Comparison of ENCODE assay signal across 32 cellular contexts in genomic region chr12:51873251-51873994, GRCh38. TPM values are rescaled to one million over a fixed set of nuclear protein-coding genes. Genes with fewer than 3 reads are reported as not detected.
"Had no signal": no experiment of that assay in that cellular context is flagged by ENCODE, and none has a peak within 500 bp of the region (broad histone marks: within the 10 kb centered on the region; RNA-seq: fewer than 3 reads in every experiment).

No MANE protein-coding gene starts in this region.

- FAIRE-seq: endometrium, urothelium cell line had no signal

- H3K4me3 ChIP-seq: esophagus squamous epithelium, hepatocyte, right lobe of liver, testis, transverse colon had no signal

- H3K36me3 ChIP-seq: esophagus squamous epithelium, right lobe of liver, transverse colon had no signal

- H3K4me3 Mint-ChIP-seq: activated CD4-positive, alpha-beta memory T cell treated with anti-CD3 and anti-CD28 coated beads, Interleukin-2, amount 10 ng/mL, durations not matched to agents 7 days and 5 days; activated CD4-positive, alpha-beta T cell treated with anti-CD3 and anti-CD28 coated beads, Interleukin-2, amount 10 ng/mL, durations not matched to agents 7 days and 5 days; activated naive CD4-positive, alpha-beta T cell treated with anti-CD3 and anti-CD28 coated beads, Interleukin-2, amount 10 ng/mL, durations not matched to agents 7 days and 5 days; activated naive CD8-positive, alpha-beta T cell treated with anti-CD3 and anti-CD28 coated beads, Interleukin-2, amount 10 ng/mL, durations not matched to agents 7 days and 5 days; activated T-cell treated with anti-CD3 and anti-CD28 coated beads, Interleukin-2, amount 50 U/mL, for 24 hours; naive thymus-derived CD8-positive, alpha-beta T cell; neural crest cell; T-helper 1 cell treated with Interleukin-12 subunit alpha and Interleukin-12 subunit beta and Interleukin-4 antibody, amounts not matched to agents 30 μg/mL and 1 μg/mL, for 36 hours had no signal

- H3K27ac Mint-ChIP-seq: activated CD4-positive, alpha-beta memory T cell treated with anti-CD3 and anti-CD28 coated beads, Interleukin-2, amount 10 ng/mL, durations not matched to agents 7 days and 5 days; activated CD4-positive, alpha-beta T cell treated with anti-CD3 and anti-CD28 coated beads, Interleukin-2, amount 10 ng/mL, durations not matched to agents 7 days and 5 days; activated naive CD4-positive, alpha-beta T cell treated with anti-CD3 and anti-CD28 coated beads, Interleukin-2, amount 10 ng/mL, durations not matched to agents 7 days and 5 days; activated naive CD8-positive, alpha-beta T cell treated with anti-CD3 and anti-CD28 coated beads, Interleukin-2, amount 10 ng/mL, durations not matched to agents 7 days and 5 days; activated T-cell treated with anti-CD3 and anti-CD28 coated beads, Interleukin-2, amount 50 U/mL, for 24 hours; progenitor cell of endocrine pancreas; T-helper 1 cell treated with Interleukin-12 subunit alpha and Interleukin-12 subunit beta and Interleukin-4 antibody, amounts not matched to agents 30 μg/mL and 1 μg/mL, for 36 hours had no signal

- H3K79me2 ChIP-seq: hepatocyte had no signal

- H3K36me3 Mint-ChIP-seq: activated naive CD4-positive, alpha-beta T cell treated with anti-CD3 and anti-CD28 coated beads, Interleukin-2, amount 10 ng/mL, durations not matched to agents 7 days and 5 days; activated naive CD8-positive, alpha-beta T cell treated with anti-CD3 and anti-CD28 coated beads, Interleukin-2, amount 10 ng/mL, durations not matched to agents 7 days and 5 days; naive thymus-derived CD8-positive, alpha-beta T cell had no signal

- H3K27me3 ChIP-seq: right lobe of liver, testis had no signal

- H3K9me3 Mint-ChIP-seq: activated CD4-positive, alpha-beta memory T cell treated with anti-CD3 and anti-CD28 coated beads, Interleukin-2, amount 10 ng/mL, durations not matched to agents 7 days and 5 days; activated CD4-positive, alpha-beta T cell treated with anti-CD3 and anti-CD28 coated beads, Interleukin-2, amount 10 ng/mL, durations not matched to agents 7 days and 5 days; activated naive CD4-positive, alpha-beta T cell treated with anti-CD3 and anti-CD28 coated beads, Interleukin-2, amount 10 ng/mL, durations not matched to agents 7 days and 5 days; activated naive CD8-positive, alpha-beta T cell treated with anti-CD3 and anti-CD28 coated beads, Interleukin-2, amount 10 ng/mL, durations not matched to agents 7 days and 5 days; activated T-cell treated with anti-CD3 and anti-CD28 coated beads, Interleukin-2, amount 50 U/mL, for 24 hours; naive thymus-derived CD8-positive, alpha-beta T cell; neural crest cell; T-helper 1 cell treated with Interleukin-12 subunit alpha and Interleukin-12 subunit beta and Interleukin-4 antibody, amounts not matched to agents 30 μg/mL and 1 μg/mL, for 36 hours had no signal

- H3K4me2 ChIP-seq: hepatocyte had no signal

- H3K9me3 ChIP-seq: esophagus squamous epithelium, right lobe of liver, testis, transverse colon had no signal

- ATAC-seq: naive thymus-derived CD8-positive, alpha-beta T cell; right lobe of liver; stimulated activated naive CD8-positive, alpha-beta T cell treated with anti-CD3 and anti-CD28 coated beads, Interleukin-15, Interleukin-2, amounts not matched to agents 100 U/mL and 50 U/mL, for 24 hours had no signal

- DNase-seq: activated CD4-positive, alpha-beta memory T cell treated with anti-CD3 and anti-CD28 coated beads, Interleukin-2, amount 10 ng/mL, durations not matched to agents 7 days and 5 days; activated CD4-positive, alpha-beta T cell treated with anti-CD3 and anti-CD28 coated beads, Interleukin-2, amount 10 ng/mL, durations not matched to agents 7 days and 5 days; activated CD4-positive, CD25-positive, alpha-beta regulatory T cell treated with anti-CD3 and anti-CD28 coated beads, Interleukin-2, amount 50 U/mL, for 72 hours; activated CD8-positive, alpha-beta memory T cell treated with anti-CD3 and anti-CD28 coated beads, Interleukin-2, amount 50 U/mL, for 48 hours; activated gamma-delta T cell; activated naive CD4-positive, alpha-beta T cell treated with anti-CD3 and anti-CD28 coated beads, Interleukin-2, amount 10 ng/mL, durations not matched to agents 7 days and 5 days; activated naive CD8-positive, alpha-beta T cell treated with anti-CD3 and anti-CD28 coated beads, Interleukin-2, amount 10 ng/mL, durations not matched to agents 7 days and 5 days; activated T-cell treated with anti-CD3 and anti-CD28 coated beads, Interleukin-2, amount 50 U/mL, for 24 hours; amniotic stem cell; caudate nucleus; effector CD8-positive, alpha-beta T cell; esophagus squamous epithelium; foreskin melanocyte; naive thymus-derived CD8-positive, alpha-beta T cell; stimulated activated CD4-positive, alpha-beta T cell treated with anti-CD3 and anti-CD28 coated beads, Interleukin-2, amount 100 ng/mL, for 48 hours; stimulated activated naive CD8-positive, alpha-beta T cell treated with anti-CD3 and anti-CD28 coated beads, Interleukin-15, Interleukin-2, amounts not matched to agents 100 U/mL and 50 U/mL, for 24 hours; T-helper 9 cell; testis; transverse colon had no signal

- H3K27ac ChIP-seq: epithelial cell of prostate, esophagus squamous epithelium, hepatocyte, right lobe of liver, testis, transverse colon had no signal

- H2AFZ ChIP-seq: hepatocyte had no signal

- H3K4me1 Mint-ChIP-seq: activated CD4-positive, alpha-beta memory T cell treated with anti-CD3 and anti-CD28 coated beads, Interleukin-2, amount 10 ng/mL, durations not matched to agents 7 days and 5 days had no signal

RNA-seq across cellular contexts. Expression of gene ANKRD33, which starts 14.5 kb away (rescaled TPM):
- total RNA-seq: activated CD4-positive, alpha-beta memory T cell treated with anti-CD3 and anti-CD28 coated beads, Interleukin-2, amount 10 ng/mL, durations not matched to agents 7 days and 5 days; activated CD4-positive, alpha-beta T cell treated with anti-CD3 and anti-CD28 coated beads, Interleukin-2, amount 10 ng/mL, durations not matched to agents 7 days and 5 days; activated naive CD8-positive, alpha-beta T cell treated with anti-CD3 and anti-CD28 coated beads, Interleukin-2, amount 10 ng/mL, durations not matched to agents 7 days and 5 days; hepatocyte; kidney epithelial cell; lower leg skin; naive thymus-derived CD8-positive, alpha-beta T cell; neural crest cell; omental fat pad; renal cortical epithelial cell; skeletal muscle tissue; transverse colon had no signal
- polyA plus RNA-seq: naive thymus-derived CD8-positive, alpha-beta T cell had no signal

RNA-seq across cellular contexts. Expression of gene FIGNL2, which starts 24.9 kb away (rescaled TPM):
- total RNA-seq: transverse colon had no signal

RNA-seq across cellular contexts. Expression of gene ACVRL1, which starts 33.9 kb away (rescaled TPM):
- total RNA-seq: activated CD4-positive, alpha-beta memory T cell treated with anti-CD3 and anti-CD28 coated beads, Interleukin-2, amount 10 ng/mL, durations not matched to agents 7 days and 5 days; activated CD4-positive, alpha-beta T cell treated with anti-CD3 and anti-CD28 coated beads, Interleukin-2, amount 10 ng/mL, durations not matched to agents 7 days and 5 days; activated naive CD8-positive, alpha-beta T cell treated with anti-CD3 and anti-CD28 coated beads, Interleukin-2, amount 10 ng/mL, durations not matched to agents 7 days and 5 days; naive thymus-derived CD8-positive, alpha-beta T cell; progenitor cell of endocrine pancreas had no signal
- polyA plus RNA-seq: naive thymus-derived CD8-positive, alpha-beta T cell had no signal
